In the genomic region with DNA sequence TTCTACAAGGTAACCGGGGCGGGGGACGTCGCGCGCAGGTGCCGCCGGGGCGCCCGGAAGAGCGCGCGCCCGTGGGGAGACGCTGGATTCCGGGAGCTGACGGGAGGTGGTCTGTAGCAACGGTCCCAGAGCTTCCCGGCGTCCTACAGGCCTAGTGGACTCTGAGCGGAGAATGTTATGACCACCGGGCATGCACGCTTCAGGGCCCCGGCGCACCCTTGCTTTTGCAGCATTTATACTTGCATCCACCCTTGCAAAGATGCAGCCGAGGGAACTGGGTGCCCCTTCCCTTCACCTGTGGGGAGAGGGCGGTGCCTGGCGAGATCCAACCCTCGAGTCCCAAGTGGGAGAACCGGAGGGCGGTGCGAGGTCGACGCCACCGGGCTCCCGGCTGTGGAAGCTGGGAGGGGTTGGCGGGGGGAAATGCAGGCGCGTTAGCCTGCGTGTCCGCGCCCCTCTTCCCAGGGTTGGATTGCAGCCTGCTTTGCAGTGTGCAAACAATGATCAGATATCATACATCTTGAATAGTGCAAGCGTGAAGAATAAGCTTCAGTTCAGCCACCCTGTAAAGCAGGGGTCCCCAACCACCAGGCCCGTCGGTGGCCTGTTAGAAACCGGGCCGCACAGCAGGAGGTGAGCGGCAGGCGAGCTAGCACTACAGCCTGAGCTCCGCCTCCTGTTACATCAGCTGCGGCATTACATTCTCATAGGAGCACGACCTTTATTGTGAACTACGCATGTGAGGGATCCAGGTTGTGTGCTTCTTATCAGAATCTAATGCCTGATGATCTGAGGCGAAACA, we compare ENCODE assay signal across 8 cellular contexts. TPM values are rescaled to one million over a fixed set of nuclear protein-coding genes. Genes with fewer than 3 reads are reported as not detected.
DNase-seq lines count a peak whose midpoint lies in the region; ATAC-seq and TF ChIP-seq lines count a peak whose summit lies in the region.

No MANE protein-coding gene starts in this region.

- no peak for TF ChIP-seq POLR2A in ovary (IDR thresholded peaks at IDR 0.05)
- TF ChIP-seq POLR2A in thyroid gland (IDR thresholded peaks at IDR 0.05): peak in 1 of 2 donors; percentile 51

- no peaks in the 10 kb centered on the region for H3K27me3 Mint-ChIP-seq in activated naive CD4-positive, alpha-beta T cell treated with anti-CD3 and anti-CD28 coated beads for 36 hours (ENCODE audit: low read depth)

- H3K27me3 ChIP-seq in ovary (no peaks in the 10 kb centered on the region), thyroid gland (no peaks in the 10 kb centered on the region)

- H3K9me3 ChIP-seq in ovary: no peaks in the 10 kb centered on the region
- no peaks in the 10 kb centered on the region for H3K9me3 ChIP-seq in thyroid gland

- peaks cover 6% of the 10 kb centered on the region for H3K9me3 Mint-ChIP-seq in activated naive CD4-positive, alpha-beta T cell treated with anti-CD3 and anti-CD28 coated beads for 36 hours

- 1 to 2% (median 2%) methylated on average over 34 to 54 of the region's 54 CpGs for WGBS in ovary, 3 donors
- WGBS in thyroid gland, 2 donors: 5 to 10% methylated on average over 18 of the region's 54 CpGs

- TF ChIP-seq EP300 in ovary (IDR thresholded peaks at IDR 0.05): no peak

- H3K36me3 ChIP-seq in ovary (no peaks in the 10 kb centered on the region), thyroid gland (no peaks in the 10 kb centered on the region)

- DNase-seq in Caki2 (ENCODE audit: low read depth): peak; percentile 71
- DNase-seq in LNCaP clone FGC (ENCODE audit: low read depth): peak; percentile 78
- peak; percentile 52 for DNase-seq in SHP77 treated with DMSO at 0.1 percent for 48 hours (lab: John Stamatoyannopoulos, UW)
- DNase-seq in activated naive CD4-positive, alpha-beta T cell treated with anti-CD3 and anti-CD28 coated beads for 36 hours: peak; percentile 81
- peak; percentile 61 for DNase-seq in glomerular visceral epithelial cell (ENCODE audit: extremely low spot score)
- peak; percentile 26 to 66 (median 56) for DNase-seq in ovary
- DNase-seq in thyroid gland: peak; percentile 82 to 84

- H3K4me3 Mint-ChIP-seq in activated naive CD4-positive, alpha-beta T cell treated with anti-CD3 and anti-CD28 coated beads for 36 hours: peak overlapping the region; percentile 98

- H3K4me3 ChIP-seq in LNCaP clone FGC (ENCODE audit: low read depth, low read length) (peak overlapping the region; percentile 79), ovary (peak overlapping the region; percentile 91), thyroid gland (replicated peaks in 1 of 3) (peak overlapping the region; percentile 21 to 90 (median 77))

- no peak for TF ChIP-seq CTCF in LNCaP clone FGC (IDR thresholded peaks at IDR 0.05; ENCODE audit: control insufficient read depth, extremely low read depth, insufficient read depth)
- no peak for TF ChIP-seq CTCF in ovary (IDR thresholded peaks at IDR 0.05)
- peak in 1 of 6 experiments; percentile 1 for TF ChIP-seq CTCF in thyroid gland (IDR thresholded peaks at IDR 0.05)

- peak overlapping the region; percentile 8 to 60 for H3K27ac ChIP-seq in ovary
- H3K27ac ChIP-seq in thyroid gland: peak overlapping the region; percentile 28 to 92 (median 78)

- CTCF ChIA-PET in activated naive CD4-positive, alpha-beta T cell treated with anti-CD3 and anti-CD28 coated beads for 36 hours (lab: Charles Lee): interaction anchor here (0.6 to 4.1 kb wide), 15 partner anchors 11 to 373 kb away, joined by 3 to 36 read pairs (median 4); no protein-coding TSS in a partner anchor

- peaks cover 41% of the 10 kb centered on the region for H3K36me3 Mint-ChIP-seq in activated naive CD4-positive, alpha-beta T cell treated with anti-CD3 and anti-CD28 coated beads for 36 hours (ENCODE audit: low read depth)

- in situ Hi-C loops in Caki2 (cut with HindIII; ENCODE audit: low pct_unique_long_range_greater_than_20kb, low sequenced_read_pairs): no loop called here

- intact Hi-C loops in activated naive CD4-positive, alpha-beta T cell treated with anti-CD3 and anti-CD28 coated beads for 36 hours (cut with micrococcal nuclease): loop anchor here (1.0 to 10.0 kb wide), 15 partner anchors 13 to 965 kb away; partner anchors contain the start of genes ACAD10, ATXN2, BRAP and OAS2
- intact Hi-C loops in ovary (cut with DNase I): loop anchor here in 1 of 4 donors (5.0 to 10.0 kb wide), 2 partner anchors 67 to 111 kb away; partner anchors contain the start of gene TRAFD1
- intact Hi-C loops in thyroid gland (cut with DNase I): loop anchor here (10.0 kb wide), 1 partner anchor 169 kb away; the partner anchor contains the start of gene MAPKAPK5

- H3K4me1 ChIP-seq in ovary (ENCODE audit: insufficient read depth): peaks cover 14% of the 10 kb centered on the region
- H3K4me1 ChIP-seq in thyroid gland: peaks cover 22 to 38% of the 10 kb centered on the region in 2 donors

- ATAC-seq in GM21737 (IDR thresholded peaks at IDR 0.05; ENCODE audit: unreplicated experiment): peak; percentile 27

- H3K4me1 Mint-ChIP-seq in activated naive CD4-positive, alpha-beta T cell treated with anti-CD3 and anti-CD28 coated beads for 36 hours (ENCODE audit: low read depth): peaks cover 56% of the 10 kb centered on the region

- H3K27ac Mint-ChIP-seq in activated naive CD4-positive, alpha-beta T cell treated with anti-CD3 and anti-CD28 coated beads for 36 hours: peak overlapping the region; percentile 90

RNA-seq across cellular contexts. Expression of gene ERP29, which starts 0.6 kb away (rescaled TPM):
- total RNA-seq in Caki2 (2014; rRNA removed; shearing (Covaris generic); ENCODE audit: low replicate concordance): 166 and 193 TPM in 2 replicates
- total RNA-seq in activated naive CD4-positive, alpha-beta T cell treated with anti-CD3 and anti-CD28 coated beads for 36 hours: 100 to 1,000 TPM; 101 to 107 TPM
- total RNA-seq in ovary: 10 to 100 TPM; 28.1 to 76.7 (median 68.3) TPM
- polyA plus RNA-seq in ovary: 100 to 1,000 TPM; 102 to 169 TPM
- total RNA-seq in thyroid gland: 10 to 100 TPM; 66.1 to 93.3 (median 80.7) TPM

RNA-seq across cellular contexts. Expression of gene TMEM116, which starts 0.8 kb away (rescaled TPM):
- 19.6 and 22.5 TPM in 2 replicates for total RNA-seq in Caki2 (2014; rRNA removed; shearing (Covaris generic); ENCODE audit: low replicate concordance)
- total RNA-seq in activated naive CD4-positive, alpha-beta T cell treated with anti-CD3 and anti-CD28 coated beads for 36 hours: 10 to 100 TPM; 12.7 to 13.4 TPM
- total RNA-seq in ovary (10 to 100 TPM; 10.6 to 16.7 (median 11.3) TPM), thyroid gland (10 to 100 TPM; 20.0 to 33.0 (median 26.6) TPM)
- 10 to 100 TPM in 1 of 2 donors, 1 to 10 TPM in 1; 9.1 to 17.9 TPM for polyA plus RNA-seq in ovary

Comparison
In these comparisons a context has a peak if more than half of its experiments do, and no peak if none do; other contexts are left out.
1. Peak in every context shown above with its lines: DNase-seq, ATAC-seq, H3K4me3 ChIP-seq and H3K27ac ChIP-seq.